Comparison of ENCODE assay signal across 3 cellular contexts in the genomic region with DNA sequence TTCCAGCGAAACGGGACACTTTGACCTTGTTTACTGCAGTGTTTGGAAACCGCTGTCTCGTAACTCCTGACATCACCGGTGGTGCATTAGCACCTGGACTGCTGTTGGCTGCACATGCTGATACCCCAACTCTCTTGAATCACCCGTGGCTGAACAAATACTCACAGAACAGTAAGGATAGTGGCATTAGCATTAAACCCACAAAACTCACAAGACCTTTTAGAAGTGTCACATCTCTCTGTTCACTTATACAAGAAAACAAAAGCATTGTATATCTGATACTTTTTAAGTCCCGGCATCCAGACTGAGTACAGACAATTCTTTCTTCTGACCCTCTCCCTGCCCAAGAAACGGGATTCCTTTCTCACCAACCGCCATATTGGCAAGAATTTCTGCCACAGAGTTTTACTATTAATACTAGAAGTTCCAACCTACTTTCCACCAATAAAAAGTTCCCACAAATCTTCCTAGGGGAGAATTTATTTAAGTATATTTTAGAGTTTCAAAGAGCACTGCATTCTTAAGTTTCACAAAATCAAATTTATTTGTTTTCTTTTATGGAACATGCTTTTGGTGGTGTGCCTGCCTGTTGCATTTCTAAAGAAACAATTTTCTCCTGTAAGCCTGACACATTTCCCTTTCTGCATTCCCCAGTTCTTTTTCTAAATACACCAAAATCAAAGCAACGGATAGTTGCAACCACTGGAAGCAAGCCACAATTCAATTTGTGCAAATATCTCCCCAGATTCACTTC.
TF ChIP-seq lines count a peak whose summit lies in the region.

No MANE protein-coding gene starts in this region.

TF ChIP-seq in A549, 52 proteins besides CTCF, POLR2A, EP300 and RAD21:
- TF ChIP-seq, protein P1, sequence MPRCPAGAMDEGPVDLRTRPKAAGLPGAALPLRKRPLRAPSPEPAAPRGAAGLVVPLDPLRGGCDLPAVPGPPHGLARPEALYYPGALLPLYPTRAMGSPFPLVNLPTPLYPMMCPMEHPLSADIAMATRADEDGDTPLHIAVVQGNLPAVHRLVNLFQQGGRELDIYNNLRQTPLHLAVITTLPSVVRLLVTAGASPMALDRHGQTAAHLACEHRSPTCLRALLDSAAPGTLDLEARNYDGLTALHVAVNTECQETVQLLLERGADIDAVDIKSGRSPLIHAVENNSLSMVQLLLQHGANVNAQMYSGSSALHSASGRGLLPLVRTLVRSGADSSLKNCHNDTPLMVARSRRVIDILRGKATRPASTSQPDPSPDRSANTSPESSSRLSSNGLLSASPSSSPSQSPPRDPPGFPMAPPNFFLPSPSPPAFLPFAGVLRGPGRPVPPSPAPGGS (IDR thresholded peaks at IDR 0.05): 0 out of 3 replicates have a peak, but pooled peaks have one; percentile 14
- 0 out of 5 replicates have a peak, but pooled peaks of 1 of the 2 experiments have one; percentile 24 for TF ChIP-seq JUN (IDR thresholded peaks at IDR 0.05)
- TF ChIP-seq PHF8 (IDR thresholded peaks at IDR 0.05; ENCODE audit: borderline replicate concordance, low read depth): no peak
- no peak for TF ChIP-seq ZC3H11A (IDR thresholded peaks at IDR 0.05)
- no peak for TF ChIP-seq TP53 (CRISPR knock-in tag; IDR thresholded peaks at IDR 0.05)
- no peak for TF ChIP-seq RNF2 (IDR thresholded peaks at IDR 0.05; ENCODE audit: borderline replicate concordance, low read depth)
- 0 out of 4 replicates have a peak, but pooled peaks of 1 of the 2 experiments have one; percentile 45 for TF ChIP-seq CEBPB (IDR thresholded peaks at IDR 0.05)

TF ChIP-seq in IMR-90, 13 proteins besides CTCF, POLR2A, EP300 and RAD21:
- TF ChIP-seq, protein P2, sequence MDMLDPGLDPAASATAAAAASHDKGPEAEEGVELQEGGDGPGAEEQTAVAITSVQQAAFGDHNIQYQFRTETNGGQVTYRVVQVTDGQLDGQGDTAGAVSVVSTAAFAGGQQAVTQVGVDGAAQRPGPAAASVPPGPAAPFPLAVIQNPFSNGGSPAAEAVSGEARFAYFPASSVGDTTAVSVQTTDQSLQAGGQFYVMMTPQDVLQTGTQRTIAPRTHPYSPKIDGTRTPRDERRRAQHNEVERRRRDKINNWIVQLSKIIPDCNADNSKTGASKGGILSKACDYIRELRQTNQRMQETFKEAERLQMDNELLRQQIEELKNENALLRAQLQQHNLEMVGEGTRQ (IDR thresholded peaks at IDR 0.05; ENCODE audit: low read depth, low read length): no peak
- TF ChIP-seq SMC3 (IDR thresholded peaks at IDR 0.05; ENCODE audit: low read depth, low read length) (no peak), RCOR1 (IDR thresholded peaks at IDR 0.05; ENCODE audit: insufficient replicate concordance, low read length) (no peak), BHLHE40 (IDR thresholded peaks at IDR 0.05; ENCODE audit: low read depth, low read length) (peak; percentile 88), CEBPB (IDR thresholded peaks at IDR 0.05; ENCODE audit: low read depth, low read length) (peak; percentile 59; the same call in 1 of the 2 replicates), MAZ (IDR thresholded peaks at IDR 0.05; ENCODE audit: borderline replicate concordance, low read depth, low read length) (no peak), RFX5 (IDR thresholded peaks at IDR 0.05; ENCODE audit: low read depth, low read length) (no peak), NFE2L2 (IDR thresholded peaks at IDR 0.05; ENCODE audit: low read depth, low read length) (no peak), MAFK (IDR thresholded peaks at IDR 0.05; ENCODE audit: low read depth, low read length) (no peak), FOS (IDR thresholded peaks at IDR 0.05; ENCODE audit: low read depth, low read length) (no peak), MXI1 (IDR thresholded peaks at IDR 0.05; ENCODE audit: borderline replicate concordance, low read depth, low read length) (no peak)
- TF ChIP-seq, protein P3, sequence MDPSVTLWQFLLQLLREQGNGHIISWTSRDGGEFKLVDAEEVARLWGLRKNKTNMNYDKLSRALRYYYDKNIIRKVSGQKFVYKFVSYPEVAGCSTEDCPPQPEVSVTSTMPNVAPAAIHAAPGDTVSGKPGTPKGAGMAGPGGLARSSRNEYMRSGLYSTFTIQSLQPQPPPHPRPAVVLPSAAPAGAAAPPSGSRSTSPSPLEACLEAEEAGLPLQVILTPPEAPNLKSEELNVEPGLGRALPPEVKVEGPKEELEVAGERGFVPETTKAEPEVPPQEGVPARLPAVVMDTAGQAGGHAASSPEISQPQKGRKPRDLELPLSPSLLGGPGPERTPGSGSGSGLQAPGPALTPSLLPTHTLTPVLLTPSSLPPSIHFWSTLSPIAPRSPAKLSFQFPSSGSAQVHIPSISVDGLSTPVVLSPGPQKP (IDR thresholded peaks at IDR 0.05; ENCODE audit: borderline replicate concordance, low read depth, low read length): no peak
TF ChIP-seq in IMR-90: peak in this region for 2.

TF ChIP-seq in GM12878, 131 proteins besides CTCF, POLR2A, EP300 and RAD21:
- TF ChIP-seq ZBED1 (IDR thresholded peaks at IDR 0.05; ENCODE audit: borderline replicate concordance): 0 out of 2 replicates have a peak, but pooled peaks have one; percentile 31
- TF ChIP-seq, protein P4, sequence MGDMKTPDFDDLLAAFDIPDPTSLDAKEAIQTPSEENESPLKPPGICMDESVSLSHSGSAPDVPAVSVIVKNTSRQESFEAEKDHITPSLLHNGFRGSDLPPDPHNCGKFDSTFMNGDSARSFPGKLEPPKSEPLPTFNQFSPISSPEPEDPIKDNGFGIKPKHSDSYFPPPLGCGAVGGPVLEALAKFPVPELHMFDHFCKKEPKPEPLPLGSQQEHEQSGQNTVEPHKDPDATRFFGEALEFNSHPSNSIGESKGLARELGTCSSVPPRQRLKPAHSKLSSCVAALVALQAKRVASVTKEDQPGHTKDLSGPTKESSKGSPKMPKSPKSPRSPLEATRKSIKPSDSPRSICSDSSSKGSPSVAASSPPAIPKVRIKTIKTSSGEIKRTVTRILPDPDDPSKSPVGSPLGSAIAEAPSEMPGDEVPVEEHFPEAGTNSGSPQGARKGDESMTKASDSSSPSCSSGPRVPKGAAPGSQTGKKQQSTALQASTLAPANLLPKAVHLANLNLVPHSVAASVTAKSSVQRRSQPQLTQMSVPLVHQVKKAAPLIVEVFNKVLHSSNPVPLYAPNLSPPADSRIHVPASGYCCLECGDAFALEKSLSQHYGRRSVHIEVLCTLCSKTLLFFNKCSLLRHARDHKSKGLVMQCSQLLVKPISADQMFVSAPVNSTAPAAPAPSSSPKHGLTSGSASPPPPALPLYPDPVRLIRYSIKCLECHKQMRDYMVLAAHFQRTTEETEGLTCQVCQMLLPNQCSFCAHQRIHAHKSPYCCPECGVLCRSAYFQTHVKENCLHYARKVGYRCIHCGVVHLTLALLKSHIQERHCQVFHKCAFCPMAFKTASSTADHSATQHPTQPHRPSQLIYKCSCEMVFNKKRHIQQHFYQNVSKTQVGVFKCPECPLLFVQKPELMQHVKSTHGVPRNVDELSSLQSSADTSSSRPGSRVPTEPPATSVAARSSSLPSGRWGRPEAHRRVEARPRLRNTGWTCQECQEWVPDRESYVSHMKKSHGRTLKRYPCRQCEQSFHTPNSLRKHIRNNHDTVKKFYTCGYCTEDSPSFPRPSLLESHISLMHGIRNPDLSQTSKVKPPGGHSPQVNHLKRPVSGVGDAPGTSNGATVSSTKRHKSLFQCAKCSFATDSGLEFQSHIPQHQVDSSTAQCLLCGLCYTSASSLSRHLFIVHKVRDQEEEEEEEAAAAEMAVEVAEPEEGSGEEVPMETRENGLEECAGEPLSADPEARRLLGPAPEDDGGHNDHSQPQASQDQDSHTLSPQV (IDR thresholded peaks at IDR 0.05): no peak
- TF ChIP-seq CBFB (IDR thresholded peaks at IDR 0.05; ENCODE audit: low read depth): no peak
